Comparison of ENCODE assay signal across 15 cellular contexts in the genomic region with DNA sequence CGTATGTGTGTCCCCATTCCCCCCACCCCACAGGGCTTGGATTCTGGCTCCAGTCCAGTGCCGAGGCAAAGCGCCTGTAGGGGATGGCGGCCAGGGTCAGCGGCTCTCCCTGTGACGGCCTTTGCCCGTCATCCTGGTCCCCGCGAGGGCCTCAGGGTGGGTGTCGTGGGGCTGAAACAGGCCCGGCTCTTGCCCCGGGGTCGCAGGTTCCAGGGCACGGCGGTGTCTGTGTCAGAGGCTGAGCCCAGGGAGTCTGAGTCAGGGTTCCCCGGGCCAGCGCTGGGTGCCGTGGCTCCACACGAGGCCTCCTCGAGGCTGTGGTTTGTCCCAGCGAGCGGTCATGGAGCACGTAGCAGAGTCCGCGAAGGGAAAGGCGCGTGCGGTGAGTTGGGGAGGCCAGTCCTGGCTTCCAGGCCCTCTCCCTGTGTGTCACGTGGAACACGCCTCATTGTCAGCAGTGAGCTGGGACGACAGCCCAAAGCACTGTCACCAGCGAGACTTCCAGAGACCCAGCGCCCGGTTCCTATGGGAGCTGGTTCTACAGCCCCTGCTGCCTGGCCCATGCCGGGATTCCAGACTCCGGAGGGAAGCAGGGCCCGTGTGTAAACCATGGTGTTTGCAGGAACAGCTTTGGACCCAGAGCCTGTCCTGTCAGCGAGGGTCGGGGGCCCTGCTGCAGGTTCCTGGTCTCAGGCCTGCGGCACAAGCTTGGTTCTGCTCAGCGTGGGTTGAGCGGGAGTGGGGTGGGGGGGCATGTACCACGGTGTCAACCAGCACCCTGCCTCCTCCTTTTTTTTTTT. TPM values are rescaled to one million over a fixed set of nuclear protein-coding genes. Genes with fewer than 3 reads are reported as not detected.
DNase-seq lines count a peak whose midpoint lies in the region; ATAC-seq and TF ChIP-seq lines count a peak whose summit lies in the region.
"Had no signal": no experiment of that assay in that cellular context is flagged by ENCODE, and none has a peak within 500 bp of the region (broad histone marks: within the 10 kb centered on the region; RNA-seq: fewer than 3 reads in every experiment).

No MANE protein-coding gene starts in this region.

- ATAC-seq in left cardiac atrium (no peak), Right ventricle myocardium inferior (no peak)

- POLR2A ChIA-PET in RWPE1 (lab: Yijun Ruan, JAX; ENCODE audit: low non-redundant PET) = interaction anchor here (0.6 kb wide), 2 partner anchors 33 to 562 kb away, joined by 3 to 4 read pairs; no protein-coding TSS in a partner anchor

- no peak overlapping the region for H4K91ac ChIP-seq in trophoblast cell (ENCODE audit: low read depth, low read length)

- H2BK120ac ChIP-seq in trophoblast cell (ENCODE audit: insufficient read depth, low read length, poor library complexity) = no peak overlapping the region

- H3K79me1 ChIP-seq in trophoblast cell (ENCODE audit: low read length) = no peaks in the 10 kb centered on the region

- H3K27me3 ChIP-seq in trophoblast cell (ENCODE audit: insufficient read depth, low read length) = no peaks in the 10 kb centered on the region
- no peaks in the 10 kb centered on the region for H3K27me3 ChIP-seq in esophagus squamous epithelium
- H3K27me3 ChIP-seq in testis = no peaks in the 10 kb centered on the region

- H3K9me3 ChIP-seq in trophoblast cell (ENCODE audit: insufficient read depth, low read depth, low read length) (no peaks in the 10 kb centered on the region), esophagus squamous epithelium (no peaks in the 10 kb centered on the region), testis (no peaks in the 10 kb centered on the region)

- H2BK12ac ChIP-seq in trophoblast cell (ENCODE audit: low read length) = no peak overlapping the region

- H3K4me1 Mint-ChIP-seq in chondrocyte (ENCODE audit: low read depth) = no peaks in the 10 kb centered on the region

- no peak overlapping the region for H2BK5ac ChIP-seq in trophoblast cell (ENCODE audit: low read depth, low read length, poor library complexity)

- TF ChIP-seq CTCF in RWPE1 (conservative IDR thresholded peaks at IDR 0.05; ENCODE audit: low read depth) (no peak), chondrocyte (IDR thresholded peaks at IDR 0.05) (no peak), esophagus squamous epithelium (IDR thresholded peaks at IDR 0.05) (no peak), testis (IDR thresholded peaks at IDR 0.05) (no peak)

- no peak overlapping the region for H2AFZ ChIP-seq in trophoblast cell (ENCODE audit: insufficient read depth, low read length, poor library complexity)

- H3K27ac ChIP-seq in RWPE1 = peak overlapping the region; percentile 9; the same call in 1 of the 2 replicates
- no peak overlapping the region for H3K27ac ChIP-seq in trophoblast cell (ENCODE audit: low read depth, low read length)
- no peak overlapping the region for H3K27ac ChIP-seq in esophagus squamous epithelium
- no peak overlapping the region for H3K27ac ChIP-seq in testis
- H3K27ac ChIP-seq: 22Rv1, HL-60 had no signal

- no peaks in the 10 kb centered on the region for H3K9me3 Mint-ChIP-seq in chondrocyte (ENCODE audit: low read depth)

- H2AK5ac ChIP-seq in trophoblast cell (ENCODE audit: low read length) = no peak overlapping the region

- WGBS in trophoblast cell (ENCODE audit: extremely low coverage, insufficient coverage, insufficient read length) = no CpG with 5 or more reads among the region's 43 CpGs
- WGBS in esophagus squamous epithelium, 2 donors = 84 to 96% methylated on average over 5 to 8 of the region's 43 CpGs
- WGBS in testis, 2 donors = 90 to 97% methylated on average over 11 to 43 of the region's 43 CpGs

- no peaks in the 10 kb centered on the region for H3K79me2 ChIP-seq in trophoblast cell (ENCODE audit: control insufficient read depth, insufficient read depth, low read length, poor library complexity)

- H3K4ac ChIP-seq in trophoblast cell (ENCODE audit: low read depth, low read length) = no peak overlapping the region

- H3K36me3 ChIP-seq in trophoblast cell (ENCODE audit: control insufficient read depth in 1 of 2, insufficient read depth in 2 of 2, low read length in 2 of 2) (peaks cover 44 to 52% of the 10 kb centered on the region in 2 experiments), esophagus squamous epithelium (peaks cover 6 to 97% (median 7%) of the 10 kb centered on the region in 3 donors), testis (ENCODE audit: low read depth, missing control alignments) (no peaks in the 10 kb centered on the region)

- no peak overlapping the region for H4K12ac ChIP-seq in trophoblast cell (ENCODE audit: low read depth, low read length)

- H3K4me1 ChIP-seq in trophoblast cell (ENCODE audit: control insufficient read depth in 1 of 2, insufficient read depth in 2 of 2, low read length in 2 of 2) = no peaks in the 10 kb centered on the region
- H3K4me1 ChIP-seq in esophagus squamous epithelium = no peaks in the 10 kb centered on the region
- no peaks in the 10 kb centered on the region for H3K4me1 ChIP-seq in testis

- H3K23ac ChIP-seq in trophoblast cell (ENCODE audit: low read length) = no peak overlapping the region

- H3K9ac ChIP-seq in trophoblast cell (ENCODE audit: low read length) = peak overlapping the region; percentile 17

- no peaks in the 10 kb centered on the region for H3K27me3 Mint-ChIP-seq in chondrocyte (ENCODE audit: low read depth)

- DNase-seq in left cardiac atrium = peak; percentile 20
- no peak for DNase-seq in Right ventricle myocardium inferior (ENCODE audit: missing footprints)
- no peak for DNase-seq in RWPE1 (ENCODE audit: low spot score)
- DNase-seq in chondrocyte (ENCODE audit: low spot score) = peak; percentile 90
- no peak for DNase-seq in trophoblast cell
- no peak for DNase-seq in kidney tubule cell (ENCODE audit: low spot score)
- DNase-seq in esophagus squamous epithelium (lab: John Stamatoyannopoulos, UW) = no peak
- no peak for DNase-seq in testis
- DNase-seq: DMS53, HCEC 1CT had no signal

- no peak overlapping the region for H3K14ac ChIP-seq in trophoblast cell (ENCODE audit: low read length)

- no peak overlapping the region for H3K4me3 ChIP-seq in trophoblast cell (ENCODE audit: low read depth, low read length)
- no peak overlapping the region for H3K4me3 ChIP-seq in esophagus squamous epithelium
- H3K4me3 ChIP-seq in testis = no peak overlapping the region

- no peak overlapping the region for H3K4me2 ChIP-seq in trophoblast cell (ENCODE audit: low read length)

- no peak overlapping the region for H3K27ac Mint-ChIP-seq in chondrocyte (ENCODE audit: unreplicated experiment)

- TF ChIP-seq POLR2A in esophagus squamous epithelium (IDR thresholded peaks at IDR 0.05) = no peak
- TF ChIP-seq POLR2A in testis (IDR thresholded peaks at IDR 0.05) = no peak

- H3K36me3 Mint-ChIP-seq in chondrocyte (ENCODE audit: low read depth) = peaks cover 3% of the 10 kb centered on the region

- no peak overlapping the region for H4K8ac ChIP-seq in trophoblast cell (ENCODE audit: low read depth, low read length)

- H3K4me3 Mint-ChIP-seq in chondrocyte (ENCODE audit: unreplicated experiment) = no peak overlapping the region

- CTCF ChIA-PET in RWPE1 (lab: Yijun Ruan, JAX) = no interaction called here

- no peak overlapping the region for H3K18ac ChIP-seq in trophoblast cell (ENCODE audit: low read length)

- intact Hi-C loops in left cardiac atrium (cut with DNase I) (no loop called here), Right ventricle myocardium inferior (cut with DNase I) (no loop called here), esophagus squamous epithelium (cut with DNase I) (no loop called here), testis (cut with DNase I; ENCODE audit: low total_unique reads) (no loop called here)

RNA-seq across cellular contexts. Expression of gene NCLN, which starts 13.4 kb away (rescaled TPM):
- total RNA-seq in left cardiac atrium (10 to 100 TPM; 32.8 to 48.9 TPM), Right ventricle myocardium inferior (23.7 TPM), chondrocyte (80.7 to 97.1 TPM (median 82.5 TPM) in 3 replicates), esophagus squamous epithelium (10 to 100 TPM; 27.3 to 59.6 (median 40.8) TPM), testis (10 to 100 TPM; 65.3 to 65.5 TPM)
- polyA plus RNA-seq in trophoblast cell (2013) = 46.0 and 49.1 TPM in 2 replicates
- polyA plus RNA-seq in testis (ENCODE audit: insufficient read depth, low read depth, low replicate concordance) = 50.2 TPM

RNA-seq across cellular contexts. Expression of gene S1PR4, which starts 20.5 kb away (rescaled TPM):
- 1 to 10 TPM; 1.5 to 1.6 TPM for total RNA-seq in left cardiac atrium
- 1.2 TPM for total RNA-seq in Right ventricle myocardium inferior
- total RNA-seq in chondrocyte = not detected in 3 replicates
- polyA plus RNA-seq in trophoblast cell (2013) = not detected in 2 replicates
- 1 to 10 TPM in 3 of 4 donors, under 1 TPM in 1; 0.53 to 4.2 (median 1.9) TPM for total RNA-seq in esophagus squamous epithelium
- under 1 TPM; 0.39 to 0.81 TPM for total RNA-seq in testis
- 0.61 TPM for polyA plus RNA-seq in testis (ENCODE audit: insufficient read depth, low read depth, low replicate concordance)
- total RNA-seq: A673, H4 had no signal
- polyA plus RNA-seq: BJ had no signal

RNA-seq across cellular contexts. Expression of gene CELF5, which starts 25.4 kb away (rescaled TPM):
- total RNA-seq in left cardiac atrium (under 1 TPM in 1 of 2 donors, not detected in 1; 0.16 TPM), Right ventricle myocardium inferior (not detected), chondrocyte (0.22 to 0.31 TPM in 2 of 3 replicates, not detected in the other), esophagus squamous epithelium (not detected), testis (1 to 10 TPM; 3.1 to 8.7 TPM)
- 0.16 and 0.22 TPM in 2 replicates for polyA plus RNA-seq in trophoblast cell (2013)
- polyA plus RNA-seq in testis (ENCODE audit: insufficient read depth, low read depth, low replicate concordance) = 6.6 TPM

Comparison
In these comparisons a context has a peak if more than half of its experiments do, and no peak if none do; other contexts are left out.
1. DNase-seq: peak in left cardiac atrium (single experiment) and chondrocyte (single experiment); none in Right ventricle myocardium inferior (single experiment), RWPE1 (single experiment), trophoblast cell (0 of 2), kidney tubule cell (single experiment), esophagus squamous epithelium (single experiment) and testis (single experiment).